19 cellular contexts compared by ENCODE assay signal in genomic region chr2:23689891-23690290, GRCh38.
DNase-seq lines count a peak whose midpoint lies in the region; ATAC-seq and TF ChIP-seq lines count a peak whose summit lies in the region.
"Had no signal": no experiment of that assay in that cellular context is flagged by ENCODE, and none has a peak within 500 bp of the region (broad histone marks: within the 10 kb centered on the region; RNA-seq: fewer than 3 reads in every experiment).

No MANE protein-coding gene starts in this region.

- no peak overlapping the region for H3K4me3 Mint-ChIP-seq in central memory CD8-positive, alpha-beta T cell
- H3K4me3 Mint-ChIP-seq: CD14-positive monocyte had no signal

- no peak for TF ChIP-seq CTCF in psoas muscle (IDR thresholded peaks at IDR 0.05)

- peaks cover 12% of the 10 kb centered on the region for H3K4me1 Mint-ChIP-seq in central memory CD8-positive, alpha-beta T cell

- no peaks in the 10 kb centered on the region for H3K9me3 Mint-ChIP-seq in central memory CD8-positive, alpha-beta T cell

- no peaks in the 10 kb centered on the region for H3K4me1 ChIP-seq in psoas muscle

- intact Hi-C loops in psoas muscle (cut with DNase I): no loop called here

- H3K27me3 ChIP-seq in H7 (ENCODE audit: control insufficient read depth, insufficient read depth, low read length) (no peaks in the 10 kb centered on the region), psoas muscle (ENCODE audit: insufficient read depth in 3 of 3, low read length in 2 of 3) (peaks cover 0 to 2% (median 0%) of the 10 kb centered on the region in 3 donors)

- H3K9me3 ChIP-seq in psoas muscle: no peaks in the 10 kb centered on the region

- peaks cover 6% of the 10 kb centered on the region for H3K36me3 Mint-ChIP-seq in central memory CD8-positive, alpha-beta T cell (ENCODE audit: insufficient read depth)

- DNase-seq in H7 (peak; percentile 89), islet precursor cell (peak; percentile 78), psoas muscle (peak; percentile 4 to 38), inferior parietal cortex (ENCODE audit: extremely low spot score) (no peak), NCI-H2107 (lab: John Stamatoyannopoulos, UW) (no peak)
- DNase-seq in central memory CD8-positive, alpha-beta T cell (ENCODE audit: low spot score in 2 of 2): no peak
- no peak for DNase-seq in activated naive CD4-positive, alpha-beta T cell treated with Interleukin-2 at 50 U/mL for 16 hours
- DNase-seq: AML-193, DMS79, HCEC 1CT, MM.1S, NCI-H1092 treated with DMSO at 0.1 percent for 48 hours, NCI-H146, NCI-H2029 treated with DMSO at 0.1 percent for 48 hours, NCI-H2171 treated with DMSO at 0.1 percent for 48 hours, NCI-H446, NCI-H774, SHP77 treated with DMSO at 0.1 percent for 48 hours had no signal

- H3K4me3 ChIP-seq in H7 (ENCODE audit: insufficient read depth, low read depth, low read length): no peak overlapping the region
- no peak overlapping the region for H3K4me3 ChIP-seq in psoas muscle

- 86 to 92% (median 89%) methylated on average over 6 to 9 of the region's 9 CpGs for WGBS in psoas muscle, 3 donors

- no peaks in the 10 kb centered on the region for H3K27me3 Mint-ChIP-seq in central memory CD8-positive, alpha-beta T cell

- H3K27ac ChIP-seq in psoas muscle: peak overlapping the region; percentile 54

- H3K27ac Mint-ChIP-seq in central memory CD8-positive, alpha-beta T cell (ENCODE audit: low read depth): peak overlapping the region; percentile 32
- H3K27ac Mint-ChIP-seq: CD14-positive monocyte had no signal

- H3K36me3 ChIP-seq in H7 (replicated peaks; ENCODE audit: control insufficient read depth, insufficient read depth, low read length) (no peaks in the 10 kb centered on the region), psoas muscle (ENCODE audit: insufficient read depth in 1 of 2, low read depth in 1 of 2) (peaks cover 0 to 29% of the 10 kb centered on the region in 2 donors)

- no peak for ATAC-seq in central memory CD8-positive, alpha-beta T cell (replicated peaks; ENCODE audit: extremely low read depth, poor library complexity, severe bottlenecking)
- ATAC-seq in psoas muscle: no peak

Comparison
In these comparisons a context has a peak if more than half of its experiments do, and no peak if none do; other contexts are left out.
1. DNase-seq: peak in H7 (single experiment), islet precursor cell (single experiment) and psoas muscle (2 of 2); none in central memory CD8-positive, alpha-beta T cell (0 of 2), activated naive CD4-positive, alpha-beta T cell treated with Interleukin-2 at 50 U/mL for 16 hours (single experiment), inferior parietal cortex (single experiment) and NCI-H2107 (single experiment).